8 cellular contexts compared by ENCODE assay signal in the genomic region with DNA sequence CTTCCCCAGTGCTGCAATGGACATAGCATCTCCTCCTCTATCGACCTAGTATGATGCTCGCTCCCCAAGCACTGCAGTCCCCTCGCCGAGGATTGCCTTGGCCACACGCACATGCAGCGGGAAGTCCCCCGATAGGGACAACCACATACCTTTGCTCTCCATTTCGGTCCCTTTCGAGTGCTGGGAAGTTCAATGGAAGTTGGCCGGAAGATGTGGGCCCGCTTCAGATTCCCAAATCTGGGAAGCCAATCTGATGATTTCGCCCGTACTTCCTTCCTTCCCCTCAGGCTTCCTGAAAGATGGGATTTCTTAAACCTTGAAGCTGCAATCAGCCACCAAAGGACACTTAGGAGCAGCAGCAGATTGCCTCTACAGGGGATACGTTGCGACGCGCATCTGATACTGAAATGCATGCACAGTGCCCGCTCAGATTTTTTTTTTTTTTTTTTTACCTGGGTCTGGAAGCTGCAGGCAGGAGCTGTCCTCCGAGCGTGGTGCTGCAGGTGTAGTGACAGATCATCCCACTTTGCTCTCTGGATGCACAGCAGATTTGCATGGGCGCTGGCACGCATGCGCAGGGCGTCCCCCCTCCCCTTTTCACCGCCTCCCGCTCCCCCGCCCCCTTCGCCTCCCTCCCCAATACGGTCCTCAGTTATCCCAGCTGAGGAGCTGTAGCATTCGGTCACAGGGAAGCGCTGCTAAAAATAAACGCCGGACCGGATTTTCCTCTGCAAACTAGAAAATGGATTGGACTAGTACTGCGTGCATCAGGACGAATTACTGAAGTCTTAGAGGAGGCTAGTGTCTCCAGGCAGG. TPM values are rescaled to one million over a fixed set of nuclear protein-coding genes. Genes with fewer than 3 reads are reported as not detected.
DNase-seq lines count a peak whose midpoint lies in the region; ATAC-seq and TF ChIP-seq lines count a peak whose summit lies in the region.

FGF12 (minus strand) TSS at position 510 of the 816 bp plus-strand sequence.

- 4% methylated on average over 35 of the region's 36 CpGs for WGBS in hepatocyte (ENCODE audit: low lambda C conversion rate, missing lambda C conversion rate)

- H3K4me3 ChIP-seq in hepatocyte, result no peak within 1 kb of the TSS

- no peaks in the 10 kb centered on the region for H3K4me1 ChIP-seq in hepatocyte (ENCODE audit: insufficient read depth)

- H3K27me3 ChIP-seq in hepatocyte, result peaks cover 6% of the 10 kb centered on the region

- H3K9me2 ChIP-seq in hepatocyte (replicated peaks; ENCODE audit: insufficient read depth), result no peaks in the 10 kb centered on the region

- peak within 1 kb of the TSS; percentile 77 for H3K4me2 ChIP-seq in hepatocyte

- no peaks in the 10 kb centered on the region for H4K20me1 ChIP-seq in hepatocyte (ENCODE audit: insufficient read depth, poor library complexity, severe bottlenecking)

- H3K9me3 ChIP-seq in hepatocyte (ENCODE audit: low read depth), result no peaks in the 10 kb centered on the region

- no peak for ATAC-seq in HG03354 (IDR thresholded peaks at IDR 0.05; ENCODE audit: poor library complexity, severe bottlenecking, unreplicated experiment)

- DNase-seq in GM03348 (ENCODE audit: low spot score) (peak; percentile 56), NCI-H2029 treated with DMSO at 0.1 percent for 48 hours (lab: John Stamatoyannopoulos, UW) (peak; percentile 45), amniotic epithelial cell (ENCODE audit: low read depth) (peak; percentile 11), hepatocyte (ENCODE audit: low spot score) (peak; percentile 89), putamen (ENCODE audit: low spot score) (peak; percentile 87), dedifferentiated amniotic fluid mesenchymal stem cell (ENCODE audit: extremely low spot score) (no peak), epidermal melanocyte (ENCODE audit: insufficient read length, low spot score) (no peak)

- H3K27ac ChIP-seq in hepatocyte, result no peak within 1 kb of the TSS

- no peaks in the 10 kb centered on the region for H3K79me2 ChIP-seq in hepatocyte

- H2AFZ ChIP-seq in hepatocyte, result peak within 1 kb of the TSS; percentile 10

- no peak for TF ChIP-seq CTCF in hepatocyte (IDR thresholded peaks at IDR 0.05; ENCODE audit: poor library complexity)

- H3K36me3 ChIP-seq in hepatocyte (replicated peaks; ENCODE audit: insufficient read depth, low read depth), result no peaks in the 10 kb centered on the region

RNA-seq across cellular contexts. Expression of gene FGF12, which starts in this region (rescaled TPM):
- total RNA-seq in hepatocyte, result 2.1 and 4.9 TPM in 2 replicates
- polyA plus RNA-seq in hepatocyte, result 1.6 and 2.1 TPM in 2 replicates

Comparison
In these comparisons a context has a peak if more than half of its experiments do, and no peak if none do; other contexts are left out.
1. DNase-seq: peak in GM03348 (single experiment), NCI-H2029 treated with DMSO at 0.1 percent for 48 hours (single experiment), amniotic epithelial cell (single experiment), hepatocyte (single experiment) and putamen (single experiment); none in dedifferentiated amniotic fluid mesenchymal stem cell (single experiment) and epidermal melanocyte (single experiment).